18 cellular contexts compared by ENCODE assay signal in the genomic region with DNA sequence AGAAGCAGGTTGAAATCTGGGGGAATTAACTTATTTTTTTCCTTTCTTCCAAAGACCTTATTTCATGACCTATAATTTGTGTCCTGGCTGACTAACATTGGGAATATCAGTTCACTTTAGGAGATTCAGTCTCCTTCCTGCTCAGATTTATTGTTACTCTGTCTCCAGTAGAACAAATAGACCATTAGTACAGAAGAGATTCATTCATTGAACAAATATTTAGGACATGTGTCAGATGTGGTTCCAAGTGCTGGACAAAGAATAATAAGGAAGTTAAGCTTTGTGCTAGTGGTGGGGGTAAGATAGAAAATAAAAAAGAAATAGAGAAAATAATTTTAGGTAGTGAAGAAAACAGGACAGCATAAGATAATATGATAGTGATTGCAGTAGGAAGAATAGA. TPM values are rescaled to one million over a fixed set of nuclear protein-coding genes. Genes with fewer than 3 reads are reported as not detected.
DNase-seq lines count a peak whose midpoint lies in the region; ATAC-seq and TF ChIP-seq lines count a peak whose summit lies in the region.
"Had no signal": no experiment of that assay in that cellular context is flagged by ENCODE, and none has a peak within 500 bp of the region (broad histone marks: within the 10 kb centered on the region; RNA-seq: fewer than 3 reads in every experiment).

No MANE protein-coding gene starts in this region.

- TF ChIP-seq CTCF in fibroblast of mammary gland (conservative IDR thresholded peaks at IDR 0.05; ENCODE audit: control insufficient read depth, insufficient read depth, low read depth, low read length), result no peak
- TF ChIP-seq CTCF in nephron progenitor cell (IDR thresholded peaks at IDR 0.05), result no peak
- TF ChIP-seq CTCF in prostate gland (IDR thresholded peaks at IDR 0.05), result no peak

- H3K27ac Mint-ChIP-seq in T-helper 17 cell (peak overlapping the region; percentile 82), nephron progenitor cell (peak overlapping the region; percentile 2)
- H3K27ac Mint-ChIP-seq in activated CD8-positive, alpha-beta T cell treated with anti-CD3 and anti-CD28 coated beads, Interleukin-2, amount 10 ng/mL, durations not matched to agents 7 days and 5 days, result no peak overlapping the region
- H3K27ac Mint-ChIP-seq: activated B cell treated with CpG ODN at 0.5 μM for 24 hours; activated naive CD8-positive, alpha-beta T cell treated with anti-CD3 and anti-CD28 coated beads, Interleukin-2, amount 50 U/mL, for 24 hours had no signal

- peak overlapping the region in 1 of 2 donors; percentile 49 for H3K27ac ChIP-seq in prostate gland
- H3K27ac ChIP-seq: BLaER1 treated with 17β-estradiol and CSF1 and Interleukin-3, amounts not matched to agents 10 nM and 100 nM had no signal

- H3K4me3 Mint-ChIP-seq in T-helper 17 cell, result no peak overlapping the region
- H3K4me3 Mint-ChIP-seq in nephron progenitor cell, result no peak overlapping the region
- H3K4me3 Mint-ChIP-seq in activated CD8-positive, alpha-beta T cell treated with anti-CD3 and anti-CD28 coated beads, Interleukin-2, amount 10 ng/mL, durations not matched to agents 7 days and 5 days, result no peak overlapping the region
- H3K4me3 Mint-ChIP-seq: activated B cell treated with CpG ODN at 0.5 μM for 24 hours; activated naive CD8-positive, alpha-beta T cell treated with anti-CD3 and anti-CD28 coated beads, Interleukin-2, amount 50 U/mL, for 24 hours had no signal

- no peak for TF ChIP-seq POLR2A in prostate gland (IDR thresholded peaks at IDR 0.05)

- H3K9me3 ChIP-seq in T-helper 17 cell (ENCODE audit: control insufficient read depth, low read length, poor library complexity, severe bottlenecking), result no peaks in the 10 kb centered on the region
- H3K9me3 ChIP-seq in prostate gland, result no peaks in the 10 kb centered on the region

- peaks cover 3% of the 10 kb centered on the region for H3K36me3 Mint-ChIP-seq in T-helper 17 cell (ENCODE audit: low read depth)
- H3K36me3 Mint-ChIP-seq in nephron progenitor cell (ENCODE audit: low read depth), result peaks cover 65% of the 10 kb centered on the region
- peaks cover 17% of the 10 kb centered on the region for H3K36me3 Mint-ChIP-seq in activated CD8-positive, alpha-beta T cell treated with anti-CD3 and anti-CD28 coated beads, Interleukin-2, amount 10 ng/mL, durations not matched to agents 7 days and 5 days (ENCODE audit: low read depth)

- H3K4me1 ChIP-seq in prostate gland (replicated peaks), result no peaks in the 10 kb centered on the region

- no peaks in the 10 kb centered on the region for H3K27me3 Mint-ChIP-seq in T-helper 17 cell
- no peaks in the 10 kb centered on the region for H3K27me3 Mint-ChIP-seq in nephron progenitor cell (ENCODE audit: low read depth, poor library complexity)
- no peaks in the 10 kb centered on the region for H3K27me3 Mint-ChIP-seq in activated CD8-positive, alpha-beta T cell treated with anti-CD3 and anti-CD28 coated beads, Interleukin-2, amount 10 ng/mL, durations not matched to agents 7 days and 5 days (ENCODE audit: low read depth)
- H3K27me3 Mint-ChIP-seq: activated B cell treated with CpG ODN at 0.5 μM for 24 hours; activated naive CD8-positive, alpha-beta T cell treated with anti-CD3 and anti-CD28 coated beads, Interleukin-2, amount 50 U/mL, for 24 hours had no signal

- intact Hi-C loops in prostate gland (cut with DNase I), result no loop called here

- CTCF ChIA-PET in activated CD8-positive, alpha-beta T cell treated with anti-CD3 and anti-CD28 coated beads, Interleukin-2, amount 10 ng/mL, durations not matched to agents 7 days and 5 days (lab: Charles Lee), result interaction anchor here (0.6 to 1.5 kb wide), 2 partner anchors 14 to 67 kb away, joined by 3 to 4 read pairs; no protein-coding TSS in a partner anchor

- no peaks in the 10 kb centered on the region for H3K36me3 ChIP-seq in prostate gland

- H3K9me3 Mint-ChIP-seq in nephron progenitor cell, result peaks cover 16% of the 10 kb centered on the region
- H3K9me3 Mint-ChIP-seq in activated CD8-positive, alpha-beta T cell treated with anti-CD3 and anti-CD28 coated beads, Interleukin-2, amount 10 ng/mL, durations not matched to agents 7 days and 5 days (ENCODE audit: insufficient read depth), result no peaks in the 10 kb centered on the region
- H3K9me3 Mint-ChIP-seq: activated B cell treated with CpG ODN at 0.5 μM for 24 hours had no signal

- H3K4me3 ChIP-seq in fibroblast of mammary gland (ENCODE audit: control insufficient read depth, low read depth, low read length) (no peak overlapping the region), prostate gland (no peak overlapping the region)
- H3K4me3 ChIP-seq: BLaER1 treated with 17β-estradiol and CSF1 and Interleukin-3, amounts not matched to agents 10 nM and 100 nM had no signal

- ATAC-seq in T-helper 17 cell (no peak), GM19395 (IDR thresholded peaks at IDR 0.05; ENCODE audit: unreplicated experiment) (no peak)
- no peak for ATAC-seq in activated CD8-positive, alpha-beta T cell treated with anti-CD3 and anti-CD28 coated beads, Interleukin-2, amount 10 ng/mL, durations not matched to agents 7 days and 5 days
- ATAC-seq: activated naive CD8-positive, alpha-beta T cell treated with anti-CD3 and anti-CD28 coated beads, Interleukin-2, amount 50 U/mL, for 24 hours had no signal

- POLR2A ChIA-PET in activated CD8-positive, alpha-beta T cell treated with anti-CD3 and anti-CD28 coated beads, Interleukin-2, amount 10 ng/mL, durations not matched to agents 7 days and 5 days (lab: Charles Lee), result no interaction called here

- peak; percentile 47 for DNase-seq in GM04503 (ENCODE audit: low read depth)
- no peak for DNase-seq in T-helper 17 cell
- DNase-seq in fibroblast of mammary gland (ENCODE audit: low read depth), result peak; percentile 71
- no peak for DNase-seq in nephron progenitor cell
- no peak for DNase-seq in activated CD8-positive, alpha-beta T cell treated with anti-CD3 and anti-CD28 coated beads, Interleukin-2, amount 10 ng/mL, durations not matched to agents 7 days and 5 days
- no peak for DNase-seq in HK-2 (ENCODE audit: unreplicated experiment)
- DNase-seq in prostate gland (ENCODE audit: low spot score), result no peak
- DNase-seq: activated B cell treated with CpG ODN at 0.5 μM for 24 hours; activated CD8-positive, alpha-beta memory T cell treated with anti-CD3 and anti-CD28 coated beads, Interleukin-2, amount 50 U/mL, for 48 hours; activated naive CD8-positive, alpha-beta T cell treated with anti-CD3 and anti-CD28 coated beads, Interleukin-2, amount 50 U/mL, for 24 hours; GF-D8; Kasumi-1; NCI-H187 treated with DMSO at 0.1 percent for 48 hours; NCI-H69; small intestine; substantia nigra had no signal

- H3K27me3 ChIP-seq in prostate gland (replicated peaks; ENCODE audit: insufficient read depth), result no peaks in the 10 kb centered on the region
- H3K27me3 ChIP-seq: BLaER1 treated with 17β-estradiol and CSF1 and Interleukin-3, amounts not matched to agents 10 nM and 100 nM had no signal

- H3K4me1 Mint-ChIP-seq in T-helper 17 cell, result peaks cover 28% of the 10 kb centered on the region
- H3K4me1 Mint-ChIP-seq in nephron progenitor cell, result no peaks in the 10 kb centered on the region
- H3K4me1 Mint-ChIP-seq in activated CD8-positive, alpha-beta T cell treated with anti-CD3 and anti-CD28 coated beads, Interleukin-2, amount 10 ng/mL, durations not matched to agents 7 days and 5 days (ENCODE audit: low read depth), result peaks cover 20% of the 10 kb centered on the region

RNA-seq across cellular contexts. Expression of gene ZMYM4, which starts 20.3 kb away (rescaled TPM):
- total RNA-seq in T-helper 17 cell (10 to 100 TPM; 32.0 to 37.3 TPM), prostate gland (10 to 100 TPM; 34.9 to 42.1 TPM)
- 10 to 100 TPM; 29.5 to 29.6 TPM for total RNA-seq in activated CD8-positive, alpha-beta T cell treated with anti-CD3 and anti-CD28 coated beads, Interleukin-2, amount 10 ng/mL, durations not matched to agents 7 days and 5 days

Comparison
In these comparisons a context has a peak if more than half of its experiments do, and no peak if none do; other contexts are left out.
1. DNase-seq: peak in GM04503 (single experiment) and fibroblast of mammary gland (single experiment); none in T-helper 17 cell (0 of 3), nephron progenitor cell (single experiment), activated CD8-positive, alpha-beta T cell treated with anti-CD3 and anti-CD28 coated beads, Interleukin-2, amount 10 ng/mL, durations not matched to agents 7 days and 5 days (single experiment), HK-2 (single experiment) and prostate gland (single experiment).